20 cellular contexts compared by ENCODE assay signal in genomic region chr3:46671541-46672348, GRCh38. TPM values are rescaled to one million over a fixed set of nuclear protein-coding genes. Genes with fewer than 3 reads are reported as not detected.
DNase-seq lines count a peak whose midpoint lies in the region; ATAC-seq and TF ChIP-seq lines count a peak whose summit lies in the region.
"Had no signal": no experiment of that assay in that cellular context is flagged by ENCODE, and none has a peak within 500 bp of the region (broad histone marks: within the 10 kb centered on the region; RNA-seq: fewer than 3 reads in every experiment).

No MANE protein-coding gene starts in this region.

- H3K27me3 Mint-ChIP-seq in H9 (ENCODE audit: low read depth), result no peaks in the 10 kb centered on the region; the same call in none of the 2 replicates
- no peaks in the 10 kb centered on the region for H3K27me3 Mint-ChIP-seq in endodermal cell (ENCODE audit: insufficient read depth)
- H3K27me3 Mint-ChIP-seq: activated naive CD4-positive, alpha-beta T cell treated with anti-CD3 and anti-CD28 coated beads, Interleukin-2, amount 50 U/mL, for 24 hours; IgD-negative memory B cell had no signal

- peak; percentile 13 for DNase-seq in 8988T
- DNase-seq in H9, result peak; percentile 20
- DNase-seq in endodermal cell, result peak; percentile 34
- DNase-seq in ovary, result peak; percentile 7 to 16 (median 15)
- no peak for DNase-seq in SKM-1 treated with dmso at 0.1 percent for 144 hours (lab: John Stamatoyannopoulos, UW; ENCODE audit: unreplicated experiment)
- no peak for DNase-seq in stimulated activated CD4-positive, alpha-beta T cell treated with anti-CD3 and anti-CD28 coated beads, Interleukin-12 subunit alpha, Interleukin-12 subunit beta, amount 100 ng/mL, for 4 hours
- DNase-seq: esophagus squamous epithelium, immature natural killer cell, mesendoderm, MM.1S, NCI-H2029, NCI-H446 treated with DMSO at 0.1 percent for 48 hours, retina had no signal

- H3K9ac ChIP-seq in H9 (ENCODE audit: extremely low read depth, insufficient read length, low read length), result no peak overlapping the region
- H3K9ac ChIP-seq in endodermal cell (ENCODE audit: extremely low read depth, low read length, poor library complexity, severe bottlenecking), result no peak overlapping the region

- no peak overlapping the region for H3K18ac ChIP-seq in H9 (ENCODE audit: insufficient read length, low read depth, low read length)

- no peak overlapping the region for H3K14ac ChIP-seq in H9 (ENCODE audit: insufficient read depth, low read length)

- TF ChIP-seq CTCF in H9 (conservative IDR thresholded peaks at IDR 0.05), result no peak
- TF ChIP-seq CTCF in endodermal cell (conservative IDR thresholded peaks at IDR 0.05), result no peak
- TF ChIP-seq CTCF in ovary (IDR thresholded peaks at IDR 0.05), result no peak

- no peak overlapping the region; a peak in 2 of 7 replicates for H3K27ac Mint-ChIP-seq in H9
- no peak overlapping the region for H3K27ac Mint-ChIP-seq in endodermal cell
- H3K27ac Mint-ChIP-seq: activated naive CD4-positive, alpha-beta T cell treated with anti-CD3 and anti-CD28 coated beads, Interleukin-2, amount 50 U/mL, for 24 hours; immature natural killer cell; T-helper 1 cell treated with Interleukin-12 subunit alpha and Interleukin-12 subunit beta and Interleukin-4 antibody, amounts not matched to agents 30 μg/mL and 1 μg/mL, for 36 hours had no signal

- H2BK120ac ChIP-seq in H9 (ENCODE audit: low read depth, low read length, poor library complexity, severe bottlenecking), result no peak overlapping the region

- no peaks in the 10 kb centered on the region for H3K23me2 ChIP-seq in H9 (ENCODE audit: insufficient read length, low read depth, low read length, poor library complexity, severe bottlenecking)

- no peak overlapping the region for H4K8ac ChIP-seq in H9 (replicated peaks; ENCODE audit: insufficient read length, low read depth, low read length)

- H3K36me3 ChIP-seq in endodermal cell (ENCODE audit: control insufficient read depth, insufficient read depth, low read length) (no peaks in the 10 kb centered on the region), ovary (no peaks in the 10 kb centered on the region)

- intact Hi-C loops in ovary (cut with DNase I), result no loop called here

- no peak overlapping the region for H2AK5ac ChIP-seq in H9 (ENCODE audit: insufficient read length, low read length)

- H3K4ac ChIP-seq in H9 (ENCODE audit: low read depth, low read length), result no peak overlapping the region

- H2BK15ac ChIP-seq in H9 (ENCODE audit: low read depth, low read length), result no peak overlapping the region

- H2BK12ac ChIP-seq in H9 (ENCODE audit: insufficient read length, low read depth, low read length), result no peak overlapping the region

- H3K23ac ChIP-seq in H9 (ENCODE audit: insufficient read length, low read depth, low read length), result no peak overlapping the region

- H3K4me1 ChIP-seq in H9 (ENCODE audit: insufficient read depth, low read length) (no peaks in the 10 kb centered on the region), endodermal cell (ENCODE audit: control insufficient read depth, insufficient read depth, low read length) (no peaks in the 10 kb centered on the region), ovary (ENCODE audit: insufficient read depth) (no peaks in the 10 kb centered on the region)

- H4K20me1 ChIP-seq in H9 (ENCODE audit: control insufficient read depth, insufficient read depth, insufficient read length), result no peaks in the 10 kb centered on the region

- no peak overlapping the region for H3T11ph ChIP-seq in H9 (ENCODE audit: low read length)

- TF ChIP-seq POLR2A in ovary (IDR thresholded peaks at IDR 0.05), result no peak

- H2BK5ac ChIP-seq in H9 (ENCODE audit: insufficient read length, low read length), result no peak overlapping the region

- no peaks in the 10 kb centered on the region for H3K79me2 ChIP-seq in H9 (ENCODE audit: insufficient read depth, low read length)

- H3K4me2 ChIP-seq in H9 (ENCODE audit: insufficient read depth, insufficient read length, low read length), result no peak overlapping the region

- no peak overlapping the region for H4K91ac ChIP-seq in H9 (ENCODE audit: insufficient read length, low read depth, low read length)

- H3K36me3 Mint-ChIP-seq in H9 (ENCODE audit: insufficient read depth in 1 of 3, low read depth in 3 of 3) (peaks cover 0 to 8% (median 0%) of the 10 kb centered on the region in 3 experiments; a peak in 2 of 7 replicates), endodermal cell (ENCODE audit: low read depth) (peaks cover 3% of the 10 kb centered on the region)
- H3K36me3 Mint-ChIP-seq: IgD-negative memory B cell, immature natural killer cell had no signal

- WGBS in H9 (ENCODE audit: extremely low coverage, insufficient read length, low lambda C conversion rate), result no CpG with 5 or more reads among the region's 25 CpGs
- 93 to 98% methylated on average over 9 to 25 of the region's 25 CpGs for WGBS in endodermal cell (ENCODE audit: insufficient coverage in 1 of 2, insufficient read length in 1 of 2), 2 experiments
- WGBS in ovary, 3 donors, result 92 to 93% (median 92%) methylated on average over 25 of the region's 25 CpGs

- no peak overlapping the region for H2AFZ ChIP-seq in H9 (ENCODE audit: low read length)

- no peaks in the 10 kb centered on the region for H3K27me3 ChIP-seq in H9 (ENCODE audit: insufficient read depth, low read length)
- no peaks in the 10 kb centered on the region for H3K27me3 ChIP-seq in endodermal cell (ENCODE audit: control insufficient read depth, insufficient read depth, low read length, poor library complexity, severe bottlenecking)
- H3K27me3 ChIP-seq in ovary, result no peaks in the 10 kb centered on the region
- H3K27me3 ChIP-seq: esophagus squamous epithelium, stomach had no signal

- no peaks in the 10 kb centered on the region for H3K79me1 ChIP-seq in H9 (ENCODE audit: insufficient read depth, low read depth, low read length, poor library complexity, severe bottlenecking)

- H3K4me3 Mint-ChIP-seq in H9 (peak overlapping the region in 1 of 2 experiments; percentile 35; a peak in 2 of 5 replicates), endodermal cell (no peak overlapping the region)
- H3K4me3 Mint-ChIP-seq: activated naive CD4-positive, alpha-beta T cell treated with anti-CD3 and anti-CD28 coated beads, Interleukin-2, amount 50 U/mL, for 24 hours; IgD-negative memory B cell; immature natural killer cell; T-helper 1 cell treated with Interleukin-12 subunit alpha and Interleukin-12 subunit beta and Interleukin-4 antibody, amounts not matched to agents 30 μg/mL and 1 μg/mL, for 36 hours had no signal

- H2BK20ac ChIP-seq in H9 (ENCODE audit: low read depth, low read length, poor library complexity, severe bottlenecking), result no peak overlapping the region

- no peak overlapping the region for H4K5ac ChIP-seq in H9 (ENCODE audit: insufficient read length, low read depth, low read length)

- H3K56ac ChIP-seq in H9 (ENCODE audit: insufficient read length, low read depth, low read length), result no peak overlapping the region

- H3K4me3 ChIP-seq in endodermal cell (ENCODE audit: low read length) (no peak overlapping the region), ovary (no peak overlapping the region)
- H3K4me3 ChIP-seq: esophagus squamous epithelium, stomach had no signal

- TF ChIP-seq EP300 in ovary (IDR thresholded peaks at IDR 0.05), result no peak

- H3K27ac ChIP-seq in H9 (ENCODE audit: insufficient read length, low read depth, low read length) (no peak overlapping the region), endodermal cell (ENCODE audit: low read depth, low read length) (no peak overlapping the region), ovary (no peak overlapping the region)
- H3K27ac ChIP-seq: esophagus squamous epithelium, stomach had no signal

- no peaks in the 10 kb centered on the region for H3K9me3 Mint-ChIP-seq in H9
- no peaks in the 10 kb centered on the region for H3K9me3 Mint-ChIP-seq in endodermal cell
- H3K9me3 Mint-ChIP-seq: activated naive CD4-positive, alpha-beta T cell treated with anti-CD3 and anti-CD28 coated beads, Interleukin-2, amount 50 U/mL, for 24 hours; IgD-negative memory B cell; immature natural killer cell; T-helper 1 cell treated with Interleukin-12 subunit alpha and Interleukin-12 subunit beta and Interleukin-4 antibody, amounts not matched to agents 30 μg/mL and 1 μg/mL, for 36 hours had no signal

- no peak for ATAC-seq in GM18520 (IDR thresholded peaks at IDR 0.05; ENCODE audit: unreplicated experiment)

- H3K9me3 ChIP-seq in H9 (ENCODE audit: control insufficient read depth, low read depth, low read length) (no peaks in the 10 kb centered on the region), endodermal cell (ENCODE audit: control insufficient read depth, low read length) (no peaks in the 10 kb centered on the region), ovary (no peaks in the 10 kb centered on the region)
- H3K9me3 ChIP-seq: esophagus squamous epithelium, stomach had no signal

- H3K4me1 Mint-ChIP-seq in H9 (peaks cover 0 to 7% of the 10 kb centered on the region in 2 experiments; a peak in 3 of 4 replicates), endodermal cell (no peaks in the 10 kb centered on the region)
- H3K4me1 Mint-ChIP-seq: activated naive CD4-positive, alpha-beta T cell treated with anti-CD3 and anti-CD28 coated beads, Interleukin-2, amount 50 U/mL, for 24 hours; IgD-negative memory B cell; immature natural killer cell had no signal

RNA-seq across cellular contexts. Expression of gene ALS2CL, which starts 21.7 kb away (rescaled TPM):
- total RNA-seq in H9 (2021), result 4.9 and 5.0 TPM in 2 replicates
- 10 to 100 TPM in 1 of 2 donors, 1 to 10 TPM in 1; 8.9 to 20.8 TPM for total RNA-seq in endodermal cell
- 2.4 TPM for polyA plus RNA-seq in endodermal cell (2013, experiment 1 of 2)
- polyA plus RNA-seq in endodermal cell (2013, experiment 2 of 2), result 1.6 TPM
- total RNA-seq in ovary, result 10 to 100 TPM in 1 of 7 donors, 1 to 10 TPM in 6; 5.7 to 13.2 (median 6.8) TPM
- 1 to 10 TPM; 3.3 to 4.9 TPM for polyA plus RNA-seq in ovary
- polyA plus RNA-seq: immature natural killer cell had no signal

RNA-seq across cellular contexts. Expression of gene TMIE, which starts 29.4 kb away (rescaled TPM):
- total RNA-seq in H9 (2021), result 0.63 and 0.66 TPM in 2 replicates
- total RNA-seq in endodermal cell, result 1 to 10 TPM; 1.0 to 1.1 TPM
- 0.21 TPM for polyA plus RNA-seq in endodermal cell (2013, experiment 1 of 2)
- polyA plus RNA-seq in endodermal cell (2013, experiment 2 of 2), result 0.21 TPM
- total RNA-seq in ovary, result 1 to 10 TPM in 3 of 7 donors, under 1 TPM in 3, not detected in 1; 0.50 to 2.4 (median 1.0) TPM
- polyA plus RNA-seq in ovary, result 1 to 10 TPM in 1 of 2 donors, under 1 TPM in 1; 0.40 to 1.3 TPM
- polyA plus RNA-seq: IgD-negative memory B cell, immature natural killer cell, neural cell had no signal

RNA-seq across cellular contexts. Expression of gene PRSS50, which starts 45.9 kb away (rescaled TPM):
- total RNA-seq in H9 (2021) (0.24 and 0.59 TPM in 2 replicates), endodermal cell (1 to 10 TPM; 1.2 to 4.4 TPM), ovary (under 1 TPM; 0.12 to 0.69 (median 0.35) TPM)
- polyA plus RNA-seq in endodermal cell (2013, experiment 1 of 2), result 0.43 TPM
- polyA plus RNA-seq in endodermal cell (2013, experiment 2 of 2), result 0.62 TPM
- polyA plus RNA-seq in ovary, result under 1 TPM in 1 of 2 donors, not detected in 1; 0.23 TPM
- total RNA-seq: dermis microvascular lymphatic vessel endothelial cell had no signal
- polyA plus RNA-seq: IgD-negative memory B cell, immature natural killer cell, neural cell had no signal

RNA-seq across cellular contexts. Expression of gene FAM240A, which starts 59.4 kb away (rescaled TPM):
- total RNA-seq in H9 (2021) (0.11 TPM in 1 of 2 replicates, not detected in the other), endodermal cell (not detected), ovary (under 1 TPM in 1 of 7 donors, not detected in 6; 0.17 TPM)
- polyA plus RNA-seq in endodermal cell (2013, experiment 1 of 2), result not detected
- polyA plus RNA-seq in endodermal cell (2013, experiment 2 of 2), result not detected
- polyA plus RNA-seq in ovary, result not detected
- total RNA-seq: dermis microvascular lymphatic vessel endothelial cell, stomach had no signal
- polyA plus RNA-seq: IgD-negative memory B cell, immature natural killer cell, neural cell, stomach had no signal

Comparison
In these comparisons a context has a peak if more than half of its experiments do, and no peak if none do; other contexts are left out.
1. DNase-seq: peak in 8988T (single experiment), H9 (single experiment), endodermal cell (single experiment) and ovary (5 of 5); none in SKM-1 treated with dmso at 0.1 percent for 144 hours (single experiment) and stimulated activated CD4-positive, alpha-beta T cell treated with anti-CD3 and anti-CD28 coated beads, Interleukin-12 subunit alpha, Interleukin-12 subunit beta, amount 100 ng/mL, for 4 hours (single experiment).